Comparison of ENCODE assay signal across 8 cellular contexts in the genomic region with DNA sequence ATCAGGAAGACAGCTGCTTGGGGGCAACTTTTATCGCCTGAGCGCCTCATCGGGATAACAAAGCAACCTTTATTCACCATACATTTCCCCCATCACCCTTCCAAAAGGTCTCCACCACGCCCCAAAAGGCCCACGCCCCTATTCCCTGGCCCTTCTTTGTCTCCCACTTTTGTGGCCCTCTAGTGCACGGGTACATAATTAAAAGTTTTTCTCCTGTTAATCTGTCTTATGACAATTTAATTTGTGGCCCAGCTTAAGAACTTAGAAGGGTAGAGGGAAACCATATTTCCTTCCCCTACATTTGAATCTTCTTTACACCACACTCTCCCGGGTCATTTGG. TPM values are rescaled to one million over a fixed set of nuclear protein-coding genes. Genes with fewer than 3 reads are reported as not detected.
A peak's percentile ranks its signal among the peaks of the same experiment; 100 is the strongest.
DNase-seq lines count a peak whose midpoint lies in the region; ATAC-seq and TF ChIP-seq lines count a peak whose summit lies in the region.

No MANE protein-coding gene starts in this region.

- no peaks in the 10 kb centered on the region for H3K9me3 Mint-ChIP-seq in T-helper 2 cell treated with Interferon-gamma antibody and Interleukin-4, amounts not matched to agents 5 μg/mL and 100 μg/mL, for 36 hours

- peaks cover 28% of the 10 kb centered on the region for H3K4me1 Mint-ChIP-seq in T-helper 2 cell treated with Interferon-gamma antibody and Interleukin-4, amounts not matched to agents 5 μg/mL and 100 μg/mL, for 36 hours (ENCODE audit: low read depth)

- no peaks in the 10 kb centered on the region for H3K27me3 ChIP-seq in ovary

- intact Hi-C loops in ovary (cut with DNase I) = loop anchor here in 1 of 4 donors (10.0 kb wide), 1 partner anchor 344 kb away; no protein-coding TSS in a partner anchor

- H3K4me3 ChIP-seq in ovary = peak overlapping the region; percentile 70

- H3K36me3 ChIP-seq in ovary = no peaks in the 10 kb centered on the region

- WGBS in ovary, 3 donors = 0 to 1% (median 1%) methylated on average over 7 of the region's 7 CpGs

- H3K4me1 ChIP-seq in ovary (ENCODE audit: insufficient read depth) = peaks cover 4% of the 10 kb centered on the region

- no peak for TF ChIP-seq EP300 in ovary (IDR thresholded peaks at IDR 0.05)

- CTCF ChIA-PET in HEK293T (lab: Yijun Ruan, JAX) = interaction anchor here (0.7 to 1.2 kb wide), 4 partner anchors 172 to 892 kb away, joined by 3 to 5 read pairs (median 3); no protein-coding TSS in a partner anchor

- H3K27ac Mint-ChIP-seq in T-helper 2 cell treated with Interferon-gamma antibody and Interleukin-4, amounts not matched to agents 5 μg/mL and 100 μg/mL, for 36 hours = peak overlapping the region; percentile 76

- no peak for TF ChIP-seq POLR2A in erythroblast (IDR thresholded peaks at IDR 0.05; ENCODE audit: low read length)
- TF ChIP-seq POLR2A in ovary (IDR thresholded peaks at IDR 0.05) = no peak

- DNase-seq in SIG-M5 treated with dmso at 0.1 percent for 504 hours (lab: John Stamatoyannopoulos, UW; ENCODE audit: unreplicated experiment) (peak; percentile 57), SIG-M5 (lab: John Stamatoyannopoulos, UW) (no peak), erythroblast (lab: John Stamatoyannopoulos, UW) (peak; percentile 65 to 71), ovary (no peak), HEK293T (ENCODE audit: extremely low spot score) (no peak)
- no peak for DNase-seq in T-helper 2 cell treated with Interferon-gamma antibody and Interleukin-4, amounts not matched to agents 5 μg/mL and 100 μg/mL, for 36 hours (ENCODE audit: low spot score)
- DNase-seq in central memory CD4-positive, alpha-beta T cell = no peak

- no peaks in the 10 kb centered on the region for H3K9me3 ChIP-seq in ovary

- peak; percentile 15 for ATAC-seq in HG03342 (IDR thresholded peaks at IDR 0.05; ENCODE audit: unreplicated experiment)

- H3K36me3 Mint-ChIP-seq in T-helper 2 cell treated with Interferon-gamma antibody and Interleukin-4, amounts not matched to agents 5 μg/mL and 100 μg/mL, for 36 hours (ENCODE audit: low read depth) = no peaks in the 10 kb centered on the region

- H3K27ac ChIP-seq in ovary = no peak overlapping the region

- peak overlapping the region; percentile 91 for H3K4me3 Mint-ChIP-seq in T-helper 2 cell treated with Interferon-gamma antibody and Interleukin-4, amounts not matched to agents 5 μg/mL and 100 μg/mL, for 36 hours

- TF ChIP-seq CTCF in ovary (IDR thresholded peaks at IDR 0.05) = no peak

- H3K27me3 Mint-ChIP-seq in T-helper 2 cell treated with Interferon-gamma antibody and Interleukin-4, amounts not matched to agents 5 μg/mL and 100 μg/mL, for 36 hours (ENCODE audit: low read depth) = peaks cover 21% of the 10 kb centered on the region

- POLR2A ChIA-PET in HEK293T (lab: Yijun Ruan, JAX) = interaction anchor here (1.0 to 1.9 kb wide), 6 partner anchors 18 to 418 kb away, joined by 3 to 6 read pairs (median 4); a partner anchor contains a TSS

TF ChIP-seq in HEK293T, 16 proteins besides CTCF, POLR2A, EP300 and RAD21:
- TF ChIP-seq FOXK2 (IDR thresholded peaks at IDR 0.05) (no peak), ZNF384 (IDR thresholded peaks at IDR 0.05) (no peak), SUZ12 (IDR thresholded peaks at IDR 0.05) (no peak), TARDBP (IDR thresholded peaks at IDR 0.05) (no peak), SP1 (IDR thresholded peaks at IDR 0.05) (no peak), FOXA1 (IDR thresholded peaks at IDR 0.05) (no peak)
- TF ChIP-seq, protein P1, sequence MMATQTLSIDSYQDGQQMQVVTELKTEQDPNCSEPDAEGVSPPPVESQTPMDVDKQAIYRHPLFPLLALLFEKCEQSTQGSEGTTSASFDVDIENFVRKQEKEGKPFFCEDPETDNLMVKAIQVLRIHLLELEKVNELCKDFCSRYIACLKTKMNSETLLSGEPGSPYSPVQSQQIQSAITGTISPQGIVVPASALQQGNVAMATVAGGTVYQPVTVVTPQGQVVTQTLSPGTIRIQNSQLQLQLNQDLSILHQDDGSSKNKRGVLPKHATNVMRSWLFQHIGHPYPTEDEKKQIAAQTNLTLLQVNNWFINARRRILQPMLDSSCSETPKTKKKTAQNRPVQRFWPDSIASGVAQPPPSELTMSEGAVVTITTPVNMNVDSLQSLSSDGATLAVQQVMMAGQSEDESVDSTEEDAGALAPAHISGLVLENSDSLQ (IDR thresholded peaks at IDR 0.05) = no peak

RNA-seq across cellular contexts. Expression of a gene that starts 0.6 kb away (rescaled TPM):
- 10 to 100 TPM in 6 of 7 donors, 1 to 10 TPM in 1; 6.2 to 16.2 (median 11.3) TPM for total RNA-seq in ovary
- polyA plus RNA-seq in ovary = 10 to 100 TPM in 1 of 2 donors, 1 to 10 TPM in 1; 9.6 to 24.2 TPM

RNA-seq across cellular contexts. Expression of a gene that starts 20.8 kb away (rescaled TPM):
- 10 to 100 TPM; 28.7 to 42.0 (median 33.7) TPM for total RNA-seq in ovary
- polyA plus RNA-seq in ovary = 1 to 10 TPM; 8.1 to 9.5 TPM

RNA-seq across cellular contexts. Expression of a gene that starts 46.0 kb away (rescaled TPM):
- total RNA-seq in ovary = 10 to 100 TPM; 17.4 to 33.0 (median 22.6) TPM
- 10 to 100 TPM; 20.6 to 22.4 TPM for polyA plus RNA-seq in ovary

Comparison
In these comparisons a context has a peak if more than half of its experiments do, and no peak if none do; other contexts are left out.
1. DNase-seq: peak in SIG-M5 treated with dmso at 0.1 percent for 504 hours (single experiment) and erythroblast (2 of 2); none in SIG-M5 (single experiment), T-helper 2 cell treated with Interferon-gamma antibody and Interleukin-4, amounts not matched to agents 5 μg/mL and 100 μg/mL, for 36 hours (single experiment), ovary (0 of 5), central memory CD4-positive, alpha-beta T cell (single experiment) and HEK293T (single experiment).